Comparison of ENCODE assay signal across 29 cellular contexts in genomic region chr2:29831560-29831959, GRCh38.
"Had no signal": no experiment of that assay in that cellular context is flagged by ENCODE, and none has a peak within 500 bp of the region (broad histone marks: within the 10 kb centered on the region; RNA-seq: fewer than 3 reads in every experiment).

No MANE protein-coding gene starts in this region.

- DNase-seq: activated B cell treated with CpG ODN at 0.5 μM for 24 hours; activated CD4-positive, alpha-beta memory T cell treated with anti-CD3 and anti-CD28 coated beads for 36 hours; activated CD4-positive, alpha-beta T cell treated with anti-CD3 and anti-CD28 coated beads for 4 hours; activated CD4-positive, alpha-beta T cell treated with anti-CD3 and anti-CD28 coated beads, Interleukin-2, amount 10 ng/mL, durations not matched to agents 24 days and 14 days; activated CD4-positive, alpha-beta T cell treated with anti-CD3 and anti-CD28 coated beads, Interleukin-2, amount 50 U/mL, for 1 hour; activated CD4-positive, alpha-beta T cell treated with anti-CD3 and anti-CD28 coated beads, Interleukin-2, amount 50 U/mL, for 4 hours; activated CD4-positive, CD25-positive, alpha-beta regulatory T cell treated with anti-CD3 and anti-CD28 coated beads, Interleukin-2, amount 50 U/mL, for 72 hours; activated CD8-positive, alpha-beta memory T cell treated with anti-CD3 and anti-CD28 coated beads, Interleukin-2, amount 50 U/mL, for 4 hours; activated CD8-positive, alpha-beta T cell treated with anti-CD3 and anti-CD28 coated beads for 36 hours; activated effector memory CD4-positive, alpha-beta T cell treated with anti-CD3 and anti-CD28 coated beads, Interleukin-2, amount 50 U/mL, for 16 hours; activated gamma-delta T cell treated with Interleukin-2 at 50 U/mL for 16 hours; activated naive CD4-positive, alpha-beta T cell; activated naive CD4-positive, alpha-beta T cell treated with anti-CD3 and anti-CD28 coated beads for 36 hours; activated naive CD4-positive, alpha-beta T cell treated with anti-CD3 and anti-CD28 coated beads, Interleukin-2, amount 50 U/mL, for 16 hours; activated naive CD8-positive, alpha-beta T cell treated with anti-CD3 and anti-CD28 coated beads for 36 hours; activated T-cell treated with anti-CD3 and anti-CD28 coated beads for 4 hours; activated T-cell treated with anti-CD3 and anti-CD28 coated beads, Interleukin-2, amount 50 U/mL, for 1 hour; activated T-cell treated with anti-CD3 and anti-CD28 coated beads, Interleukin-2, amount 50 U/mL, for 4 hours; activated T-cell treated with anti-CD3 and anti-CD28 coated beads, Interleukin-2, amount 50 U/mL, for 72 hours; adrenal gland; amniotic stem cell; aorta; body of pancreas; brain microvascular endothelial cell; central memory CD4-positive, alpha-beta T cell; T-helper 2 cell; T-helper 9 cell had no signal

- H3K36me3 ChIP-seq: adrenal gland, brain microvascular endothelial cell, breast epithelium had no signal

- H3K27me3 ChIP-seq: adrenal gland, body of pancreas, brain microvascular endothelial cell, breast epithelium had no signal

- H3K27ac ChIP-seq: adrenal gland, body of pancreas, brain microvascular endothelial cell, breast epithelium, VCaP had no signal

- H3K4me3 ChIP-seq: adrenal gland, body of pancreas, breast epithelium had no signal

- H3K9me3 ChIP-seq: adrenal gland, body of pancreas had no signal
